In the genomic region with DNA sequence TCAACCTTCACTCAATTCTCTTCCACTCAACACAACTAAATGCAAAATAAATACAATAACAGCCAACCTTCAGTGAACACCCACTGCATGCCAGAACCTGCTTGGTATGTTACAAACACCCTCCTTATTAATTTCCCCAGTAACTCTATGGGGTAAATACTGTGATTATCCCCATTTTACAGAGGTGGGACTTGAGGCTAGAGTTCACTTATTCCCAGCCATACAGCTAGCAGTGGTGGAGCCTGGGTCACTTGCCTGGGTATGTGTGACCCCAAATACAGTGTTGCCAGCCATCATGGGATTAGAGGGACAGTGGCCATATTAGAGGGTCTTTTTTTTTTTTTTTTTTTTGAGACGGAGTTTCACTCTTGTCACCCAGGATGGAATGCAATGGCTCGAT, we compare ENCODE assay signal across 15 cellular contexts. TPM values are rescaled to one million over a fixed set of nuclear protein-coding genes. Genes with fewer than 3 reads are reported as not detected.
A peak's percentile ranks its signal among the peaks of the same experiment; 100 is the strongest.
DNase-seq lines count a peak whose midpoint lies in the region; ATAC-seq and TF ChIP-seq lines count a peak whose summit lies in the region.
"Had no signal": no experiment of that assay in that cellular context is flagged by ENCODE, and none has a peak within 500 bp of the region (broad histone marks: within the 10 kb centered on the region; RNA-seq: fewer than 3 reads in every experiment).

No MANE protein-coding gene starts in this region.

- H3K27ac Mint-ChIP-seq in activated naive CD8-positive, alpha-beta T cell, result peak overlapping the region; percentile 6
- no peak overlapping the region for H3K27ac Mint-ChIP-seq in activated naive CD8-positive, alpha-beta T cell treated with anti-CD3 and anti-CD28 coated beads, Interleukin-2, amount 50 U/mL, for 24 hours
- H3K27ac Mint-ChIP-seq in stimulated activated memory B cell treated with anti-CD40 and anti-IgM and Interleukin-4, amounts not matched to agents 10 μg/mL and 1 μg/mL and 100 μg/mL, for 72 hours, result peak overlapping the region; percentile 94

- H3K27me3 ChIP-seq in HCT116 (ENCODE audit: insufficient read depth, low read length) (no peaks in the 10 kb centered on the region), esophagus (ENCODE audit: control insufficient read depth in 1 of 2, insufficient read depth in 2 of 2, low read length in 2 of 2) (no peaks in the 10 kb centered on the region)
- H3K27me3 ChIP-seq: MG63 had no signal

- H3K4me3 Mint-ChIP-seq in activated naive CD8-positive, alpha-beta T cell, result peak overlapping the region; percentile 61
- H3K4me3 Mint-ChIP-seq in activated naive CD8-positive, alpha-beta T cell treated with anti-CD3 and anti-CD28 coated beads, Interleukin-2, amount 50 U/mL, for 24 hours, result no peak overlapping the region
- no peak overlapping the region for H3K4me3 Mint-ChIP-seq in stimulated activated memory B cell treated with anti-CD40 and anti-IgM and Interleukin-4, amounts not matched to agents 10 μg/mL and 1 μg/mL and 100 μg/mL, for 72 hours

- DNase-seq in activated naive CD8-positive, alpha-beta T cell treated with anti-CD3 and anti-CD28 coated beads, Interleukin-2, amount 50 U/mL, for 24 hours, result no peak
- DNase-seq in HCT116 (ENCODE audit: low read depth, low spot score) (no peak), KBM-7 (no peak), NCI-H526 (lab: John Stamatoyannopoulos, UW) (no peak), NCI-H510A (lab: John Stamatoyannopoulos, UW) (no peak)
- DNase-seq: GOT3, NCI-H1105, NCI-H1694 treated with DMSO at 0.1 percent for 48 hours, NCI-H226, NCI-H69 had no signal

- RAD21 ChIA-PET in HCT116 (lab: Charles Lee; ENCODE audit: low non-redundant PET in 1 of 2, low total read pairs in 2 of 2, uncharacterized antibody in 2 of 2, unreplicated experiment in 2 of 2), result no interaction called here

- no peak for ATAC-seq in activated naive CD8-positive, alpha-beta T cell treated with anti-CD3 and anti-CD28 coated beads, Interleukin-2, amount 50 U/mL, for 24 hours
- ATAC-seq in HCT116, result no peak
- ATAC-seq in stimulated activated memory B cell treated with anti-CD40 and anti-IgM and Interleukin-4, amounts not matched to agents 10 μg/mL and 1 μg/mL and 100 μg/mL, for 72 hours, result no peak

- 90 to 96% methylated on average over 2 of the region's 2 CpGs for WGBS in esophagus, 2 donors

- no peak overlapping the region for H2AFZ ChIP-seq in HCT116 (ENCODE audit: low read depth, low read length, poor library complexity, severe bottlenecking)

- CTCF ChIA-PET in HCT116 (lab: Charles Lee), result no interaction called here

- no peaks in the 10 kb centered on the region for H3K27me3 Mint-ChIP-seq in activated naive CD8-positive, alpha-beta T cell
- no peaks in the 10 kb centered on the region for H3K27me3 Mint-ChIP-seq in activated naive CD8-positive, alpha-beta T cell treated with anti-CD3 and anti-CD28 coated beads, Interleukin-2, amount 50 U/mL, for 24 hours
- no peaks in the 10 kb centered on the region for H3K27me3 Mint-ChIP-seq in stimulated activated memory B cell treated with anti-CD40 and anti-IgM and Interleukin-4, amounts not matched to agents 10 μg/mL and 1 μg/mL and 100 μg/mL, for 72 hours

- no peak for TF ChIP-seq RAD21 in HCT116 (IDR thresholded peaks at IDR 0.05; ENCODE audit: low read depth)

- H3K9me2 ChIP-seq in HCT116 (ENCODE audit: insufficient read depth), result no peaks in the 10 kb centered on the region

- H3K36me3 Mint-ChIP-seq in activated naive CD8-positive, alpha-beta T cell, result no peaks in the 10 kb centered on the region
- no peaks in the 10 kb centered on the region for H3K36me3 Mint-ChIP-seq in activated naive CD8-positive, alpha-beta T cell treated with anti-CD3 and anti-CD28 coated beads, Interleukin-2, amount 50 U/mL, for 24 hours (ENCODE audit: low read depth)
- H3K36me3 Mint-ChIP-seq in stimulated activated memory B cell treated with anti-CD40 and anti-IgM and Interleukin-4, amounts not matched to agents 10 μg/mL and 1 μg/mL and 100 μg/mL, for 72 hours, result peaks cover 6% of the 10 kb centered on the region

- intact Hi-C loops in HCT116 (cut with micrococcal nuclease), result no loop called here

- TF ChIP-seq CTCF in HCT116 (IDR thresholded peaks at IDR 0.05 in 2 of 3, conservative IDR thresholded peaks at IDR 0.05 in 1 of 3; ENCODE audit: borderline replicate concordance in 1 of 3, insufficient read depth in 1 of 3, low read depth in 2 of 3, low read length in 2 of 3), result no peak

- in situ Hi-C loops in KBM-7 (cut with MboI; ENCODE audit: low pct_unique_long_range_greater_than_20kb, low sequenced_read_pairs), result no loop called here

- H3K9ac ChIP-seq in HCT116 (ENCODE audit: low read length), result no peak overlapping the region

- peaks cover 20% of the 10 kb centered on the region for H3K4me1 Mint-ChIP-seq in activated naive CD8-positive, alpha-beta T cell (ENCODE audit: low read depth)
- peaks cover 25% of the 10 kb centered on the region for H3K4me1 Mint-ChIP-seq in activated naive CD8-positive, alpha-beta T cell treated with anti-CD3 and anti-CD28 coated beads, Interleukin-2, amount 50 U/mL, for 24 hours
- H3K4me1 Mint-ChIP-seq in stimulated activated memory B cell treated with anti-CD40 and anti-IgM and Interleukin-4, amounts not matched to agents 10 μg/mL and 1 μg/mL and 100 μg/mL, for 72 hours, result peaks cover 23% of the 10 kb centered on the region

- no peak overlapping the region; the same call in 1 of the 2 replicates for H3K27ac ChIP-seq in HCT116 (ENCODE audit: low read depth, low read length)
- H3K27ac ChIP-seq in esophagus (ENCODE audit: low read depth in 2 of 2, low read length in 1 of 2), result peak overlapping the region; percentile 57 to 75

- H4K20me1 ChIP-seq in HCT116 (ENCODE audit: insufficient read depth), result no peaks in the 10 kb centered on the region

- no peak for TF ChIP-seq POLR2A in HCT116 (IDR thresholded peaks at IDR 0.05; ENCODE audit: borderline replicate concordance, extremely low read depth, insufficient read depth, insufficient read length)

- H3K4me3 ChIP-seq in HCT116 (replicated peaks in 1 of 2; ENCODE audit: low read depth in 1 of 2, low read length in 2 of 2) (no peak overlapping the region), esophagus (ENCODE audit: low read depth in 1 of 2, low read length in 2 of 2) (no peak overlapping the region)
- H3K4me3 ChIP-seq: A549, MG63 had no signal

- POLR2A ChIA-PET in HCT116 (lab: Charles Lee), result interaction anchor here (1.7 kb wide), 1 partner anchor 18 kb away, joined by 4 read pairs; no protein-coding TSS in a partner anchor

- no peaks in the 10 kb centered on the region; the same call in 1 of the 2 replicates for H3K79me2 ChIP-seq in HCT116 (ENCODE audit: insufficient read depth, low read length)

- no TSS peak for BruUV-seq in HCT116 (replicated peaks; lab: Mats Ljungman, UMichigan)

- H3K4me1 ChIP-seq in HCT116 (ENCODE audit: control insufficient read depth in 1 of 2, insufficient read depth in 2 of 2, low read length in 2 of 2), result peaks cover 16 to 33% of the 10 kb centered on the region in 2 experiments
- peaks cover 0 to 8% of the 10 kb centered on the region in 2 donors for H3K4me1 ChIP-seq in esophagus (ENCODE audit: control insufficient read depth in 2 of 2, insufficient read depth in 2 of 2, low read length in 1 of 2)

- 0 out of 2 replicates have a peak overlapping the region, but pooled peaks have one; percentile 96 for H3K4me2 ChIP-seq in HCT116 (ENCODE audit: low read length)

- H3K9me3 ChIP-seq in HCT116 (ENCODE audit: control insufficient read depth in 1 of 2, insufficient read depth in 1 of 2, low read depth in 1 of 2, low read length in 2 of 2) (no peaks in the 10 kb centered on the region), esophagus (ENCODE audit: control insufficient read depth in 2 of 2, insufficient read depth in 1 of 2, low read depth in 1 of 2, low read length in 1 of 2) (no peaks in the 10 kb centered on the region)
- H3K9me3 ChIP-seq: A549, MG63 had no signal

- no peaks in the 10 kb centered on the region for H3K9me3 Mint-ChIP-seq in activated naive CD8-positive, alpha-beta T cell (ENCODE audit: low read depth)
- H3K9me3 Mint-ChIP-seq in activated naive CD8-positive, alpha-beta T cell treated with anti-CD3 and anti-CD28 coated beads, Interleukin-2, amount 50 U/mL, for 24 hours, result no peaks in the 10 kb centered on the region
- H3K9me3 Mint-ChIP-seq in stimulated activated memory B cell treated with anti-CD40 and anti-IgM and Interleukin-4, amounts not matched to agents 10 μg/mL and 1 μg/mL and 100 μg/mL, for 72 hours, result no peaks in the 10 kb centered on the region

- H3K36me3 ChIP-seq in HCT116 (ENCODE audit: control insufficient read depth in 1 of 2, insufficient read depth in 2 of 2, low read length in 2 of 2), result no peaks in the 10 kb centered on the region
- peaks cover 10 to 16% of the 10 kb centered on the region in 2 donors for H3K36me3 ChIP-seq in esophagus (ENCODE audit: control insufficient read depth in 2 of 2, insufficient read depth in 2 of 2, low read length in 1 of 2)
- H3K36me3 ChIP-seq: MG63 had no signal

TF ChIP-seq in HCT116, 20 proteins besides CTCF, POLR2A, EP300 and RAD21 (continues in another document):
- no peak for TF ChIP-seq EZH2phosphoT487 (IDR thresholded peaks at IDR 0.05; ENCODE audit: borderline replicate concordance)
- TF ChIP-seq, protein P1, sequence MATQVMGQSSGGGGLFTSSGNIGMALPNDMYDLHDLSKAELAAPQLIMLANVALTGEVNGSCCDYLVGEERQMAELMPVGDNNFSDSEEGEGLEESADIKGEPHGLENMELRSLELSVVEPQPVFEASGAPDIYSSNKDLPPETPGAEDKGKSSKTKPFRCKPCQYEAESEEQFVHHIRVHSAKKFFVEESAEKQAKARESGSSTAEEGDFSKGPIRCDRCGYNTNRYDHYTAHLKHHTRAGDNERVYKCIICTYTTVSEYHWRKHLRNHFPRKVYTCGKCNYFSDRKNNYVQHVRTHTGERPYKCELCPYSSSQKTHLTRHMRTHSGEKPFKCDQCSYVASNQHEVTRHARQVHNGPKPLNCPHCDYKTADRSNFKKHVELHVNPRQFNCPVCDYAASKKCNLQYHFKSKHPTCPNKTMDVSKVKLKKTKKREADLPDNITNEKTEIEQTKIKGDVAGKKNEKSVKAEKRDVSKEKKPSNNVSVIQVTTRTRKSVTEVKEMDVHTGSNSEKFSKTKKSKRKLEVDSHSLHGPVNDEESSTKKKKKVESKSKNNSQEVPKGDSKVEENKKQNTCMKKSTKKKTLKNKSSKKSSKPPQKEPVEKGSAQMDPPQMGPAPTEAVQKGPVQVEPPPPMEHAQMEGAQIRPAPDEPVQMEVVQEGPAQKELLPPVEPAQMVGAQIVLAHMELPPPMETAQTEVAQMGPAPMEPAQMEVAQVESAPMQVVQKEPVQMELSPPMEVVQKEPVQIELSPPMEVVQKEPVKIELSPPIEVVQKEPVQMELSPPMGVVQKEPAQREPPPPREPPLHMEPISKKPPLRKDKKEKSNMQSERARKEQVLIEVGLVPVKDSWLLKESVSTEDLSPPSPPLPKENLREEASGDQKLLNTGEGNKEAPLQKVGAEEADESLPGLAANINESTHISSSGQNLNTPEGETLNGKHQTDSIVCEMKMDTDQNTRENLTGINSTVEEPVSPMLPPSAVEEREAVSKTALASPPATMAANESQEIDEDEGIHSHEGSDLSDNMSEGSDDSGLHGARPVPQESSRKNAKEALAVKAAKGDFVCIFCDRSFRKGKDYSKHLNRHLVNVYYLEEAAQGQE (IDR thresholded peaks at IDR 0.05; ENCODE audit: low read depth), result no peak

RNA-seq across cellular contexts. Expression of a gene that starts 1.6 kb away (rescaled TPM):
- total RNA-seq in HCT116 (2021; ENCODE audit: unreplicated experiment), result 8.1 TPM
- polyA plus RNA-seq in HCT116 (2012), result 8.3 and 8.7 TPM in 2 replicates
- polyA plus RNA-seq in esophagus, result 1 to 10 TPM; 3.2 to 4.1 TPM

RNA-seq across cellular contexts. Expression of a gene that starts 22.9 kb away (rescaled TPM):
- total RNA-seq in HCT116 (2021; ENCODE audit: unreplicated experiment), result 59.7 TPM
- polyA plus RNA-seq in HCT116 (2012), result 47.5 and 50.2 TPM in 2 replicates
- polyA plus RNA-seq in esophagus, result 10 to 100 TPM; 20.1 to 31.1 TPM
